Comparison of ENCODE assay signal across 10 cellular contexts in genomic region chr17:45143101-45143670, GRCh38. TPM values are rescaled to one million over a fixed set of nuclear protein-coding genes. Genes with fewer than 3 reads are reported as not detected.
DNase-seq lines count a peak whose midpoint lies in the region; ATAC-seq and TF ChIP-seq lines count a peak whose summit lies in the region.
"Had no signal": no experiment of that assay in that cellular context is flagged by ENCODE, and none has a peak within 500 bp of the region (broad histone marks: within the 10 kb centered on the region; RNA-seq: fewer than 3 reads in every experiment).

No MANE protein-coding gene starts in this region.

- H3F3A ChIP-seq in DOHH2 (ENCODE audit: control insufficient read depth, insufficient read depth): peaks cover 6% of the 10 kb centered on the region; the same call in 1 of the 2 replicates
- peaks cover 10% of the 10 kb centered on the region for H3F3A ChIP-seq in smooth muscle cell (ENCODE audit: low read depth)

- no peak for TF ChIP-seq CTCF in DOHH2 (IDR thresholded peaks at IDR 0.05; ENCODE audit: low read depth, low read length, poor library complexity, severe bottlenecking)
- TF ChIP-seq CTCF in smooth muscle cell (IDR thresholded peaks at IDR 0.05; ENCODE audit: borderline replicate concordance, insufficient read depth, poor library complexity, severe bottlenecking): no peak
- TF ChIP-seq CTCF in glutamatergic neuron (IDR thresholded peaks at IDR 0.05; ENCODE audit: partially characterized antibody, unreplicated experiment): no peak

- H3K27me3 ChIP-seq in DOHH2 (ENCODE audit: control insufficient read depth, low read length) (peaks cover 31% of the 10 kb centered on the region), iPS-20b (ENCODE audit: insufficient read depth, low read length) (no peaks in the 10 kb centered on the region), smooth muscle cell (ENCODE audit: low read depth) (no peaks in the 10 kb centered on the region)

- H3K9me2 ChIP-seq in DOHH2 (replicated peaks; ENCODE audit: control insufficient read depth, low read length): no peaks in the 10 kb centered on the region

- H3K4me3 ChIP-seq in DOHH2 (ENCODE audit: low read length) (0 out of 2 replicates have a peak overlapping the region, but pooled peaks have one; percentile 21), iPS-20b (ENCODE audit: low read length) (peak overlapping the region; percentile 79; the same call in 1 of the 2 replicates), smooth muscle cell (peak overlapping the region; percentile 41)

- no peaks in the 10 kb centered on the region for H3K27me3 Mint-ChIP-seq in activated naive CD8-positive, alpha-beta T cell
- H3K27me3 Mint-ChIP-seq in glutamatergic neuron (ENCODE audit: unreplicated experiment): peaks cover 3% of the 10 kb centered on the region

- H3K4me1 ChIP-seq in DOHH2 (ENCODE audit: control insufficient read depth, low read length) (peaks cover 23% of the 10 kb centered on the region), iPS-20b (ENCODE audit: insufficient read depth, low read length) (peaks cover 6% of the 10 kb centered on the region; the same call in 1 of the 2 replicates), smooth muscle cell (ENCODE audit: low read depth) (peaks cover 7% of the 10 kb centered on the region)

- 81% methylated on average over 13 of the region's 13 CpGs for WGBS in smooth muscle cell (ENCODE audit: low lambda C conversion rate)

- no peaks in the 10 kb centered on the region for H3K36me3 Mint-ChIP-seq in activated naive CD8-positive, alpha-beta T cell
- H3K36me3 Mint-ChIP-seq in glutamatergic neuron (ENCODE audit: unreplicated experiment): no peaks in the 10 kb centered on the region

- ATAC-seq in GM18868 (IDR thresholded peaks at IDR 0.05; ENCODE audit: unreplicated experiment): no peak
- ATAC-seq: PC-3 had no signal

- no peak overlapping the region for H2AFZ ChIP-seq in smooth muscle cell (ENCODE audit: low read depth)

- no peak for DNase-seq in smooth muscle cell (lab: John Stamatoyannopoulos, UW; ENCODE audit: unreplicated experiment)
- no peak for DNase-seq in glutamatergic neuron
- DNase-seq in NCI-H2196 treated with DMSO at 0.1 percent for 48 hours (lab: John Stamatoyannopoulos, UW; ENCODE audit: unreplicated experiment): no peak
- DNase-seq in DMS153 (lab: John Stamatoyannopoulos, UW): no peak
- DNase-seq: effector memory CD4-positive, alpha-beta T cell; PC-3 had no signal

- H4K20me1 ChIP-seq in DOHH2 (ENCODE audit: control insufficient read depth, insufficient read depth, low read depth, low read length): no peaks in the 10 kb centered on the region
- no peaks in the 10 kb centered on the region for H4K20me1 ChIP-seq in smooth muscle cell (ENCODE audit: low read depth)

- peak overlapping the region; percentile 34 for H3K27ac Mint-ChIP-seq in activated naive CD8-positive, alpha-beta T cell
- no peak overlapping the region for H3K27ac Mint-ChIP-seq in glutamatergic neuron (ENCODE audit: unreplicated experiment)

- no peak overlapping the region for H3K27ac ChIP-seq in DOHH2 (ENCODE audit: low read depth, low read length)
- H3K27ac ChIP-seq in iPS-20b (ENCODE audit: low read length): no peak overlapping the region
- peak overlapping the region; percentile 45 for H3K27ac ChIP-seq in smooth muscle cell (ENCODE audit: low read depth)

- H3K4me3 Mint-ChIP-seq in activated naive CD8-positive, alpha-beta T cell: peak overlapping the region; percentile 56
- no peak overlapping the region for H3K4me3 Mint-ChIP-seq in glutamatergic neuron (ENCODE audit: unreplicated experiment)

- no peaks in the 10 kb centered on the region for H3K36me3 ChIP-seq in DOHH2 (ENCODE audit: control insufficient read depth, low read length)
- no peaks in the 10 kb centered on the region for H3K36me3 ChIP-seq in iPS-20b (ENCODE audit: insufficient read depth, low read depth, low read length)
- H3K36me3 ChIP-seq in smooth muscle cell (ENCODE audit: low read depth): no peaks in the 10 kb centered on the region

- peak overlapping the region; percentile 52; the same call in 1 of the 2 replicates for H3K9ac ChIP-seq in iPS-20b (ENCODE audit: low read depth, low read length)
- no peak overlapping the region for H3K9ac ChIP-seq in smooth muscle cell (ENCODE audit: low read depth)

- no peak overlapping the region for H3K4me2 ChIP-seq in DOHH2 (ENCODE audit: low read length)
- H3K4me2 ChIP-seq in smooth muscle cell: peak overlapping the region; percentile 80

- peaks cover 30% of the 10 kb centered on the region for H3K4me1 Mint-ChIP-seq in activated naive CD8-positive, alpha-beta T cell (ENCODE audit: low read depth)
- H3K4me1 Mint-ChIP-seq in glutamatergic neuron (ENCODE audit: low read depth, unreplicated experiment): peaks cover 10% of the 10 kb centered on the region

- no peaks in the 10 kb centered on the region for H3K9me3 ChIP-seq in DOHH2 (ENCODE audit: control insufficient read depth, insufficient read depth, low read length)
- H3K9me3 ChIP-seq in iPS-20b (ENCODE audit: insufficient read depth, low read depth, low read length): no peaks in the 10 kb centered on the region
- H3K9me3 ChIP-seq in smooth muscle cell (replicated peaks; ENCODE audit: low read depth): no peaks in the 10 kb centered on the region

- H3K79me2 ChIP-seq in DOHH2 (ENCODE audit: control insufficient read depth, low read length): 0 out of 2 replicates have a peak, but pooled peaks cover 2% of the 10 kb centered on the region
- H3K79me2 ChIP-seq in smooth muscle cell (ENCODE audit: low read depth): no peaks in the 10 kb centered on the region

- H3K9me3 Mint-ChIP-seq in activated naive CD8-positive, alpha-beta T cell (ENCODE audit: low read depth): no peaks in the 10 kb centered on the region
- peaks cover 10% of the 10 kb centered on the region for H3K9me3 Mint-ChIP-seq in glutamatergic neuron (ENCODE audit: unreplicated experiment)

RNA-seq across cellular contexts. Expression of gene HEXIM1, which starts 5.1 kb away (rescaled TPM):
- 9.3 and 13.7 TPM in 2 replicates for total RNA-seq in smooth muscle cell
- polyA plus RNA-seq in smooth muscle cell: 9.4 TPM in 2 replicates
- total RNA-seq in glutamatergic neuron (ENCODE audit: unreplicated experiment): 13.0 TPM

RNA-seq across cellular contexts. Expression of gene ACBD4, which starts 7.7 kb away (rescaled TPM):
- total RNA-seq in smooth muscle cell (0.49 and 4.6 TPM in 2 replicates), glutamatergic neuron (ENCODE audit: unreplicated experiment) (3.7 TPM)
- polyA plus RNA-seq in smooth muscle cell: 5.0 and 5.9 TPM in 2 replicates

RNA-seq across cellular contexts. Expression of gene PLCD3, which starts 10.9 kb away (rescaled TPM):
- 24.0 and 43.3 TPM in 2 replicates for total RNA-seq in smooth muscle cell
- 33.4 and 33.7 TPM in 2 replicates for polyA plus RNA-seq in smooth muscle cell
- total RNA-seq in glutamatergic neuron (ENCODE audit: unreplicated experiment): 6.2 TPM

RNA-seq across cellular contexts. Expression of gene HEXIM2, which starts 18.5 kb away (rescaled TPM):
- 3.4 TPM in 2 replicates for total RNA-seq in smooth muscle cell
- polyA plus RNA-seq in smooth muscle cell: 6.1 and 6.8 TPM in 2 replicates
- 8.4 TPM for total RNA-seq in glutamatergic neuron (ENCODE audit: unreplicated experiment)

Comparison
In these comparisons a context has a peak if more than half of its experiments do, and no peak if none do; other contexts are left out.
1. H3K4me3 ChIP-seq: peak in every context shown above with its lines; median percentile 79 in iPS-20b; 41 in smooth muscle cell; 21 in DOHH2.